9 cellular contexts compared by ENCODE assay signal in genomic region chr12:96094201-96094600, GRCh38. TPM values are rescaled to one million over a fixed set of nuclear protein-coding genes. Genes with fewer than 3 reads are reported as not detected.
A peak's percentile ranks its signal among the peaks of the same experiment; 100 is the strongest.
DNase-seq lines count a peak whose midpoint lies in the region; ATAC-seq and TF ChIP-seq lines count a peak whose summit lies in the region.
"Had no signal": no experiment of that assay in that cellular context is flagged by ENCODE, and none has a peak within 500 bp of the region (broad histone marks: within the 10 kb centered on the region; RNA-seq: fewer than 3 reads in every experiment).

No MANE protein-coding gene starts in this region.

- H3K9me3 ChIP-seq in CD4-positive, alpha-beta T cell (ENCODE audit: control insufficient read depth, low read length): no peaks in the 10 kb centered on the region
- H3K9me3 ChIP-seq in HEK293 (ENCODE audit: control insufficient read depth, insufficient read depth, low read depth, low read length) (no peaks in the 10 kb centered on the region), PC-9 (ENCODE audit: insufficient read depth, low read depth) (peaks cover 6% of the 10 kb centered on the region; the same call in 1 of the 2 replicates), adrenal gland (replicated peaks in 1 of 3) (no peaks in the 10 kb centered on the region)

- H3K4me1 Mint-ChIP-seq in CD4-positive, alpha-beta T cell (ENCODE audit: low read depth): peaks cover 34% of the 10 kb centered on the region

- H3K79me2 ChIP-seq in PC-9 (ENCODE audit: low read depth): no peaks in the 10 kb centered on the region

- peak overlapping the region; percentile 11 for H3K27ac Mint-ChIP-seq in CD4-positive, alpha-beta T cell

- no peaks in the 10 kb centered on the region for H3K27me3 Mint-ChIP-seq in CD4-positive, alpha-beta T cell

- no peak for TF ChIP-seq CTCF in CD4-positive, alpha-beta T cell (IDR thresholded peaks at IDR 0.05)
- TF ChIP-seq CTCF in HEK293 (tag by site-specific recombination; IDR thresholded peaks at IDR 0.05) (no peak), PC-9 (conservative IDR thresholded peaks at IDR 0.05) (no peak), adrenal gland (IDR thresholded peaks at IDR 0.05) (no peak)

- intact Hi-C loops in CD4-positive, alpha-beta T cell (cut with DNase I, micrococcal nuclease): no loop called here
- intact Hi-C loops in PC-9 (cut with micrococcal nuclease; ENCODE audit: unreplicated experiment) (loop anchor here (1.0 kb wide), 2 partner anchors 21 to 121 kb away; no protein-coding TSS in a partner anchor), adrenal gland (cut with DNase I) (no loop called here)

- H3K9me2 ChIP-seq in PC-9 (ENCODE audit: insufficient read depth): no peaks in the 10 kb centered on the region

- no peak overlapping the region for H3K4me3 Mint-ChIP-seq in CD4-positive, alpha-beta T cell

- H3K4me3 ChIP-seq in HEK293 (ENCODE audit: low read depth, low read length) (no peak overlapping the region), PC-9 (peak overlapping the region; percentile 22; the same call in 1 of the 2 replicates), adrenal gland (no peak overlapping the region)

- peak overlapping the region; percentile 68 for H3K4me2 ChIP-seq in PC-9

- H3K36me3 ChIP-seq in HEK293 (ENCODE audit: control insufficient read depth in 2 of 2, insufficient read depth in 1 of 2, low read length in 2 of 2) (no peaks in the 10 kb centered on the region), PC-9 (ENCODE audit: low read depth) (no peaks in the 10 kb centered on the region; the same call in 1 of the 2 replicates), adrenal gland (replicated peaks in 1 of 2) (no peaks in the 10 kb centered on the region)

- H3K27ac ChIP-seq in CD4-positive, alpha-beta T cell (ENCODE audit: low read depth, low read length): no peak overlapping the region
- H3K27ac ChIP-seq in HEK293 (ENCODE audit: extremely low read depth, low read depth, low read length) (no peak overlapping the region), PC-9 (peak overlapping the region; percentile 97), adrenal gland (no peak overlapping the region)

- BruUV-seq in PC-9 (replicated peaks; lab: Mats Ljungman, UMichigan): no TSS peak

- H3K36me3 Mint-ChIP-seq in CD4-positive, alpha-beta T cell (ENCODE audit: low read depth): no peaks in the 10 kb centered on the region

- peaks cover 8% of the 10 kb centered on the region for H3K9me3 Mint-ChIP-seq in CD4-positive, alpha-beta T cell

- TF ChIP-seq POLR2A in adrenal gland (IDR thresholded peaks at IDR 0.05): no peak

- CTCF ChIA-PET in CD4-positive, alpha-beta T cell (lab: Charles Lee): interaction anchor here (1.0 kb wide), 1 partner anchor 27 kb away, joined by 3 read pairs; no protein-coding TSS in a partner anchor
- CTCF ChIA-PET in HEK293 (lab: Yijun Ruan, JAX) (interaction anchor here (0.6 kb wide), 1 partner anchor 59 kb away, joined by 3 read pairs; the partner anchor contains the start of gene LTA4H), PC-9 (lab: Charles Lee) (no interaction called here)

- peaks cover 38% of the 10 kb centered on the region for H3F3A ChIP-seq in PC-9 (ENCODE audit: insufficient read depth, low read depth)

- no peaks in the 10 kb centered on the region for H3K27me3 ChIP-seq in CD4-positive, alpha-beta T cell (ENCODE audit: control insufficient read depth, insufficient read depth, low read length)
- no peaks in the 10 kb centered on the region for H3K27me3 ChIP-seq in PC-9 (ENCODE audit: insufficient read depth, low read depth)
- H3K27me3 ChIP-seq in adrenal gland: no peaks in the 10 kb centered on the region

- H4K20me1 ChIP-seq in PC-9 (ENCODE audit: insufficient read depth): no peaks in the 10 kb centered on the region

- POLR2A ChIA-PET in CD4-positive, alpha-beta T cell (lab: Charles Lee): no interaction called here
- POLR2A ChIA-PET in HEK293 (lab: Yijun Ruan, JAX) (no interaction called here), PC-9 (lab: Charles Lee; ENCODE audit: unreplicated experiment) (no interaction called here)

- ATAC-seq in CD4-positive, alpha-beta T cell (ENCODE audit: poor library complexity): no peak
- no peak for ATAC-seq in HG02798 (IDR thresholded peaks at IDR 0.05; ENCODE audit: poor library complexity, unreplicated experiment)

- 32 to 42% (median 40%) methylated on average over 4 of the region's 4 CpGs for WGBS in adrenal gland, 4 donors

- H3K4me1 ChIP-seq in HEK293 (ENCODE audit: control insufficient read depth, insufficient read depth, low read length) (peaks cover 8% of the 10 kb centered on the region), PC-9 (replicated peaks; ENCODE audit: insufficient read depth) (peaks cover 46% of the 10 kb centered on the region), adrenal gland (replicated peaks in 1 of 2) (no peaks in the 10 kb centered on the region)

- DNase-seq in CD4-positive, alpha-beta T cell: no peak
- DNase-seq in PC-9: peak; percentile 82 to 96
- DNase-seq in iPS-NIHi11 (ENCODE audit: low spot score): peak; percentile 75
- no peak for DNase-seq in stimulated activated CD4-positive, alpha-beta T cell treated with anti-CD3 and anti-CD28 coated beads, Interleukin-1b, Interleukin-23, amount 100 ng/mL, for 48 hours
- DNase-seq in MV-4-11 (lab: John Stamatoyannopoulos, UW): no peak
- DNase-seq in adrenal gland: no peak
- DNase-seq: NCI-H526 treated with DMSO at 0.1 percent for 48 hours had no signal

- H2AFZ ChIP-seq in PC-9: peak overlapping the region; percentile 24; the same call in 1 of the 2 replicates

TF ChIP-seq in HEK293, 187 proteins besides CTCF, POLR2A, EP300 and RAD21:
- TF ChIP-seq, protein P1, sequence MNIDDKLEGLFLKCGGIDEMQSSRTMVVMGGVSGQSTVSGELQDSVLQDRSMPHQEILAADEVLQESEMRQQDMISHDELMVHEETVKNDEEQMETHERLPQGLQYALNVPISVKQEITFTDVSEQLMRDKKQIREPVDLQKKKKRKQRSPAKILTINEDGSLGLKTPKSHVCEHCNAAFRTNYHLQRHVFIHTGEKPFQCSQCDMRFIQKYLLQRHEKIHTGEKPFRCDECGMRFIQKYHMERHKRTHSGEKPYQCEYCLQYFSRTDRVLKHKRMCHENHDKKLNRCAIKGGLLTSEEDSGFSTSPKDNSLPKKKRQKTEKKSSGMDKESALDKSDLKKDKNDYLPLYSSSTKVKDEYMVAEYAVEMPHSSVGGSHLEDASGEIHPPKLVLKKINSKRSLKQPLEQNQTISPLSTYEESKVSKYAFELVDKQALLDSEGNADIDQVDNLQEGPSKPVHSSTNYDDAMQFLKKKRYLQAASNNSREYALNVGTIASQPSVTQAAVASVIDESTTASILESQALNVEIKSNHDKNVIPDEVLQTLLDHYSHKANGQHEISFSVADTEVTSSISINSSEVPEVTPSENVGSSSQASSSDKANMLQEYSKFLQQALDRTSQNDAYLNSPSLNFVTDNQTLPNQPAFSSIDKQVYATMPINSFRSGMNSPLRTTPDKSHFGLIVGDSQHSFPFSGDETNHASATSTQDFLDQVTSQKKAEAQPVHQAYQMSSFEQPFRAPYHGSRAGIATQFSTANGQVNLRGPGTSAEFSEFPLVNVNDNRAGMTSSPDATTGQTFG (tag by site-specific recombination; IDR thresholded peaks at IDR 0.05; ENCODE audit: borderline replicate concordance): no peak
- TF ChIP-seq KLF1 (tag by site-specific recombination; IDR thresholded peaks at IDR 0.05): peak; percentile 85

RNA-seq across cellular contexts. Expression of gene LTA4H, which starts 58.8 kb away (rescaled TPM):
- total RNA-seq in CD4-positive, alpha-beta T cell: 10 to 100 TPM; 43.0 to 44.0 TPM
- total RNA-seq in PC-9 (2021) (115 and 118 TPM in 2 replicates), adrenal gland (100 to 1,000 TPM in 5 of 8 donors, 10 to 100 TPM in 3; 73.0 to 164 (median 110) TPM)
- polyA plus RNA-seq in adrenal gland: 10 to 100 TPM; 61.8 to 89.8 (median 81.0) TPM

Comparison
In these comparisons a context has a peak if more than half of its experiments do, and no peak if none do; other contexts are left out.
1. DNase-seq: peak in PC-9 (2 of 2) and iPS-NIHi11 (single experiment); none in CD4-positive, alpha-beta T cell (0 of 10), stimulated activated CD4-positive, alpha-beta T cell treated with anti-CD3 and anti-CD28 coated beads, Interleukin-1b, Interleukin-23, amount 100 ng/mL, for 48 hours (single experiment), MV-4-11 (single experiment) and adrenal gland (0 of 7).